15 cellular contexts compared by ENCODE assay signal in the genomic region with DNA sequence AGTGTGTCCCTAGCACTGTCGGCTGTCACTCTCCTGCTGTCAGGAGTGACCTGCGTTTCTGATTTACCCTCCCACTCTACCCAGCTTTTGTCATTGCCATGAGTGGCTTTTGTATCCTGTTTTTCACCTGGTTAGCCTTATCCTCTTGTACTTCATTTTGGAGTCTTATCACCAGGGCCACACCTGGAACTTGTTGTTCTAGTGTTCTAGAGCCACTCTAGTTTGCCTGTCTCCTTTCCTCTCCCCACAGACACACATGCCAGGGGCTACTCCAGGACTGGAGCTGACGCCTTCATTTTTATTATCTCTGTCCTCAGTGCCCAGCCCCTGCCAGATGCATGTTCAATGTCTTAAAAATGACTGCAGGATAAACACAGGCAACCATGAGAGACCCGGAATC. TPM values are rescaled to one million over a fixed set of nuclear protein-coding genes. Genes with fewer than 3 reads are reported as not detected.
DNase-seq lines count a peak whose midpoint lies in the region; ATAC-seq and TF ChIP-seq lines count a peak whose summit lies in the region.
"Had no signal": no experiment of that assay in that cellular context is flagged by ENCODE, and none has a peak within 500 bp of the region (broad histone marks: within the 10 kb centered on the region; RNA-seq: fewer than 3 reads in every experiment).

No MANE protein-coding gene starts in this region.

- no peaks in the 10 kb centered on the region for H3K4me1 ChIP-seq in cardiac muscle cell (ENCODE audit: low read depth)
- no peaks in the 10 kb centered on the region for H3K4me1 ChIP-seq in right atrium auricular region

- no peak for DNase-seq in cardiac muscle cell (ENCODE audit: low read depth in 1 of 2, low spot score in 1 of 2)
- no peak for DNase-seq in right atrium auricular region (ENCODE audit: low spot score)
- no peak for DNase-seq in glutamatergic neuron
- no peak for DNase-seq in stimulated activated effector memory CD8-positive, alpha-beta T cell treated with anti-CD3 and anti-CD28 coated beads, Interleukin-12 subunit alpha, Interleukin-12 subunit beta, amount 100 ng/mL, for 72 hours (ENCODE audit: low spot score in 2 of 2)
- no peak for DNase-seq in NOMO-1 treated with DMSO at 0.1 percent for 48 hours (lab: John Stamatoyannopoulos, UW; ENCODE audit: unreplicated experiment)
- DNase-seq: 8988T; ACHN; CD4-positive, alpha-beta T cell; DND-41; GDM1; IMR-90 had no signal

- H3K9me3 Mint-ChIP-seq in glutamatergic neuron (ENCODE audit: unreplicated experiment): peaks cover 1% of the 10 kb centered on the region
- no peaks in the 10 kb centered on the region for H3K9me3 Mint-ChIP-seq in stimulated activated effector memory CD8-positive, alpha-beta T cell treated with anti-CD3 and anti-CD28 coated beads, Interleukin-12 subunit alpha, Interleukin-12 subunit beta, amount 100 ng/mL, for 72 hours
- H3K9me3 Mint-ChIP-seq: CD4-positive, alpha-beta T cell had no signal

- no peak for TF ChIP-seq CTCF in cardiac muscle cell (IDR thresholded peaks at IDR 0.05; ENCODE audit: low read depth, low read length)
- no peak for TF ChIP-seq CTCF in right atrium auricular region (IDR thresholded peaks at IDR 0.05)
- no peak for TF ChIP-seq CTCF in glutamatergic neuron (IDR thresholded peaks at IDR 0.05; ENCODE audit: partially characterized antibody, unreplicated experiment)

- H3K27me3 Mint-ChIP-seq in glutamatergic neuron (ENCODE audit: unreplicated experiment): peaks cover 2% of the 10 kb centered on the region
- H3K27me3 Mint-ChIP-seq: CD4-positive, alpha-beta T cell had no signal

- ATAC-seq in stimulated activated effector memory CD8-positive, alpha-beta T cell treated with anti-CD3 and anti-CD28 coated beads, Interleukin-12 subunit alpha, Interleukin-12 subunit beta, amount 100 ng/mL, for 72 hours: no peak
- ATAC-seq in HG02642 (IDR thresholded peaks at IDR 0.05; ENCODE audit: poor library complexity, unreplicated experiment): no peak
- no peak for ATAC-seq in HG02970 (IDR thresholded peaks at IDR 0.05; ENCODE audit: low FRiP score, unreplicated experiment)
- ATAC-seq: HCT116 had no signal

- H3K27ac Mint-ChIP-seq in glutamatergic neuron (ENCODE audit: unreplicated experiment): peak overlapping the region; percentile 35
- peak overlapping the region; percentile 63 for H3K27ac Mint-ChIP-seq in stimulated activated effector memory CD8-positive, alpha-beta T cell treated with anti-CD3 and anti-CD28 coated beads, Interleukin-12 subunit alpha, Interleukin-12 subunit beta, amount 100 ng/mL, for 72 hours
- H3K27ac Mint-ChIP-seq: CD4-positive, alpha-beta T cell had no signal

- peak overlapping the region; percentile 23 for H3K27ac ChIP-seq in cardiac muscle cell
- no peak overlapping the region for H3K27ac ChIP-seq in right atrium auricular region
- H3K27ac ChIP-seq: BLaER1 treated with 17β-estradiol and CSF1 and Interleukin-3, amounts not matched to agents 10 nM and 100 nM had no signal

- H3K27me3 ChIP-seq in cardiac muscle cell (no peaks in the 10 kb centered on the region), right atrium auricular region (no peaks in the 10 kb centered on the region)
- H3K27me3 ChIP-seq: BLaER1 treated with 17β-estradiol and CSF1 and Interleukin-3, amounts not matched to agents 10 nM and 100 nM had no signal

- H3K36me3 Mint-ChIP-seq in glutamatergic neuron (ENCODE audit: unreplicated experiment): peaks cover 21% of the 10 kb centered on the region
- H3K36me3 Mint-ChIP-seq in stimulated activated effector memory CD8-positive, alpha-beta T cell treated with anti-CD3 and anti-CD28 coated beads, Interleukin-12 subunit alpha, Interleukin-12 subunit beta, amount 100 ng/mL, for 72 hours: peaks cover 94% of the 10 kb centered on the region

- H3K4me3 Mint-ChIP-seq in glutamatergic neuron (ENCODE audit: unreplicated experiment): no peak overlapping the region
- no peak overlapping the region for H3K4me3 Mint-ChIP-seq in stimulated activated effector memory CD8-positive, alpha-beta T cell treated with anti-CD3 and anti-CD28 coated beads, Interleukin-12 subunit alpha, Interleukin-12 subunit beta, amount 100 ng/mL, for 72 hours
- H3K4me3 Mint-ChIP-seq: CD4-positive, alpha-beta T cell had no signal

- H3K36me3 ChIP-seq in cardiac muscle cell: peaks cover 62% of the 10 kb centered on the region
- peaks cover 49% of the 10 kb centered on the region for H3K36me3 ChIP-seq in right atrium auricular region

- no peak overlapping the region for H3K4me3 ChIP-seq in cardiac muscle cell
- H3K4me3 ChIP-seq in right atrium auricular region: no peak overlapping the region
- H3K4me3 ChIP-seq: BLaER1 treated with 17β-estradiol and CSF1 and Interleukin-3, amounts not matched to agents 10 nM and 100 nM had no signal

- H3K9me3 ChIP-seq in cardiac muscle cell (ENCODE audit: low read depth) (no peaks in the 10 kb centered on the region), right atrium auricular region (no peaks in the 10 kb centered on the region)
- H3K9me3 ChIP-seq: BLaER1 treated with 17β-estradiol and CSF1 and Interleukin-3, amounts not matched to agents 10 nM and 100 nM had no signal

- H3K4me1 Mint-ChIP-seq in glutamatergic neuron (ENCODE audit: low read depth, unreplicated experiment): peaks cover 5% of the 10 kb centered on the region
- peaks cover 38% of the 10 kb centered on the region for H3K4me1 Mint-ChIP-seq in stimulated activated effector memory CD8-positive, alpha-beta T cell treated with anti-CD3 and anti-CD28 coated beads, Interleukin-12 subunit alpha, Interleukin-12 subunit beta, amount 100 ng/mL, for 72 hours

RNA-seq across cellular contexts. Expression of a gene that starts 34.2 kb away (rescaled TPM):
- total RNA-seq in cardiac muscle cell: 76.1 and 87.4 TPM in 2 replicates
- polyA plus RNA-seq in cardiac muscle cell: 71.3 and 75.0 TPM in 2 replicates
- 10 to 100 TPM; 45.1 to 59.9 TPM for total RNA-seq in right atrium auricular region
- total RNA-seq in glutamatergic neuron (ENCODE audit: unreplicated experiment): 59.6 TPM

RNA-seq across cellular contexts. Expression of a gene that starts 42.2 kb away (rescaled TPM):
- total RNA-seq in cardiac muscle cell (14.7 and 16.7 TPM in 2 replicates), right atrium auricular region (10 to 100 TPM; 22.4 to 24.3 TPM), glutamatergic neuron (ENCODE audit: unreplicated experiment) (63.0 TPM)
- polyA plus RNA-seq in cardiac muscle cell: 12.0 and 12.2 TPM in 2 replicates
- total RNA-seq: CD4-positive, alpha-beta T cell had no signal
